1 cellular context compared by ENCODE assay signal in genomic region chr15:78034495-78035191, GRCh38.
TF ChIP-seq lines count a peak whose summit lies in the region.

No MANE protein-coding gene starts in this region.

TF ChIP-seq in GM12878, 131 proteins besides CTCF, POLR2A, EP300 and RAD21 (continued from another document):
- TF ChIP-seq ETV6 (conservative IDR thresholded peaks at IDR 0.05 in 1 of 2, IDR thresholded peaks at IDR 0.05 in 1 of 2; ENCODE audit: borderline replicate concordance in 1 of 2, low read depth in 1 of 2) (peak in 1 of 2 experiments; percentile 46; a peak in 1 of 4 replicates), TCF3 (IDR thresholded peaks at IDR 0.05; ENCODE audit: borderline replicate concordance, insufficient read depth, low read depth, low read length) (no peak), PRDM15 (CRISPR knock-in tag; IDR thresholded peaks at IDR 0.05) (no peak), MTA2 (IDR thresholded peaks at IDR 0.05; ENCODE audit: low read depth) (peak; percentile 44; the same call in 1 of the 2 replicates), BHLHE40 (IDR thresholded peaks at IDR 0.05; ENCODE audit: borderline replicate concordance in 1 of 2, low read depth in 2 of 2, low read length in 1 of 2) (peak in 1 of 2 experiments; percentile 48; a peak in 1 of 4 replicates), BRCA1 (IDR thresholded peaks at IDR 0.05; ENCODE audit: low read depth, low read length) (no peak), IKZF1 (conservative IDR thresholded peaks at IDR 0.05) (peak; percentile 71), IKZF2 (IDR thresholded peaks at IDR 0.05) (peak; percentile 55 to 75; a peak in 3 of 4 replicates), IRF4 (IDR thresholded peaks at IDR 0.05; ENCODE audit: low read depth, low read length) (0 out of 2 replicates have a peak, but pooled peaks have one; percentile 25), BCL11A (IDR thresholded peaks at IDR 0.05; ENCODE audit: low read depth, low read length) (0 out of 2 replicates have a peak, but pooled peaks have one; percentile 13), SMARCA5 (IDR thresholded peaks at IDR 0.05) (0 out of 2 replicates have a peak, but pooled peaks have one; percentile 28), SP1 (IDR thresholded peaks at IDR 0.05; ENCODE audit: low read depth, low read length) (peak; percentile 16), EED (IDR thresholded peaks at IDR 0.05; ENCODE audit: low read depth) (peak; percentile 73; the same call in 1 of the 2 replicates), KAT2A (conservative IDR thresholded peaks at IDR 0.05; ENCODE audit: control insufficient read depth, low read depth, low read length) (no peak), RELB (IDR thresholded peaks at IDR 0.05; ENCODE audit: low read depth) (0 out of 2 replicates have a peak, but pooled peaks have one; percentile 59), RUNX3 (IDR thresholded peaks at IDR 0.05; ENCODE audit: low read length) (peak; percentile 91), SPI1 (IDR thresholded peaks at IDR 0.05; ENCODE audit: borderline replicate concordance, insufficient read depth, low read depth, low read length) (peak; percentile 52), YY1 (IDR thresholded peaks at IDR 0.05; ENCODE audit: low read depth, low read length) (0 out of 2 replicates have a peak, but pooled peaks have one; percentile 10), TBL1XR1 (IDR thresholded peaks at IDR 0.05; ENCODE audit: low read depth, low read length) (no peak), EGR1 (IDR thresholded peaks at IDR 0.05; ENCODE audit: borderline replicate concordance in 1 of 2, low read depth in 2 of 2, low read length in 2 of 2) (peak in 1 of 2 experiments; percentile 64; a peak in 2 of 3 replicates), ZNF592 (IDR thresholded peaks at IDR 0.05) (no peak), IRF5 (IDR thresholded peaks at IDR 0.05; ENCODE audit: borderline replicate concordance) (no peak), NBN (IDR thresholded peaks at IDR 0.05) (peak; percentile 75), ATF7 (IDR thresholded peaks at IDR 0.05; ENCODE audit: low read depth) (peak; percentile 36; the same call in 1 of the 2 replicates), DPF2 (IDR thresholded peaks at IDR 0.05) (0 out of 2 replicates have a peak, but pooled peaks have one; percentile 38), NFIC (IDR thresholded peaks at IDR 0.05; ENCODE audit: low read depth, low read length) (peak; percentile 36; the same call in 1 of the 2 replicates)
